In genomic region chr5:178768371-178769260, GRCh38 we compare ENCODE assay signal across 22 cellular contexts.
"Had no signal": no experiment of that assay in that cellular context is flagged by ENCODE, and none has a peak within 500 bp of the region (broad histone marks: within the 10 kb centered on the region; RNA-seq: fewer than 3 reads in every experiment).

No MANE protein-coding gene starts in this region.

- H3K4me3 ChIP-seq: left ventricle myocardium inferior, mucosa of descending colon, pancreas, right atrium auricular region, right lobe of liver, spleen, tibial nerve, vagina had no signal

- H3K36me3 Mint-ChIP-seq: memory B cell; naive thymus-derived CD4-positive, alpha-beta T cell; natural killer cell treated with Interleukin-12 subunit alpha and Interleukin-12 subunit beta and Interleukin-15 and Interleukin-18, amount 100 ng/mL, for 72 hours; stimulated activated effector memory CD8-positive, alpha-beta T cell treated with anti-CD3 and anti-CD28 coated beads, Interleukin-12 subunit alpha, Interleukin-12 subunit beta, amount 100 ng/mL, for 72 hours; type B pancreatic cell had no signal

- H3K27me3 ChIP-seq: pancreas, right atrium auricular region, right lobe of liver, tibial nerve, vagina had no signal

- H3K4me1 ChIP-seq: left ventricle myocardium inferior, pancreas, right atrium auricular region, right lobe of liver, spleen, tibial nerve, vagina had no signal

- H3K27me3 Mint-ChIP-seq: stimulated activated naive CD8-positive, alpha-beta T cell treated with anti-CD3 and anti-CD28 coated beads, Interleukin-15, Interleukin-2, amounts not matched to agents 100 ng/mL and 50 ng/mL, for 24 hours had no signal

- H3K9me3 Mint-ChIP-seq: natural killer cell treated with Interleukin-12 subunit alpha and Interleukin-12 subunit beta and Interleukin-15 and Interleukin-18, amount 100 ng/mL, for 72 hours; stimulated activated effector memory CD8-positive, alpha-beta T cell treated with anti-CD3 and anti-CD28 coated beads, Interleukin-12 subunit alpha, Interleukin-12 subunit beta, amount 100 ng/mL, for 72 hours; stimulated activated naive CD8-positive, alpha-beta T cell treated with anti-CD3 and anti-CD28 coated beads, Interleukin-15, Interleukin-2, amounts not matched to agents 100 ng/mL and 50 ng/mL, for 24 hours had no signal

- H3K36me3 ChIP-seq: left ventricle myocardium inferior, pancreas, right atrium auricular region, right lobe of liver, spleen, tibial nerve, vagina had no signal

- H3K9me3 ChIP-seq: mucosa of descending colon, pancreas, right lobe of liver, vagina had no signal

- H3K4me3 Mint-ChIP-seq: memory B cell; naive thymus-derived CD4-positive, alpha-beta T cell; natural killer cell treated with Interleukin-12 subunit alpha and Interleukin-12 subunit beta and Interleukin-15 and Interleukin-18, amount 100 ng/mL, for 72 hours; stimulated activated effector memory CD8-positive, alpha-beta T cell treated with anti-CD3 and anti-CD28 coated beads, Interleukin-12 subunit alpha, Interleukin-12 subunit beta, amount 100 ng/mL, for 72 hours; stimulated activated naive CD8-positive, alpha-beta T cell treated with anti-CD3 and anti-CD28 coated beads, Interleukin-15, Interleukin-2, amounts not matched to agents 100 ng/mL and 50 ng/mL, for 24 hours; type B pancreatic cell had no signal

- ATAC-seq: mucosa of descending colon; naive thymus-derived CD4-positive, alpha-beta T cell; natural killer cell treated with Interleukin-12 subunit alpha and Interleukin-12 subunit beta and Interleukin-15 and Interleukin-18, amount 100 ng/mL, for 72 hours; pancreas; right lobe of liver; stimulated activated effector memory CD8-positive, alpha-beta T cell treated with anti-CD3 and anti-CD28 coated beads, Interleukin-12 subunit alpha, Interleukin-12 subunit beta, amount 100 ng/mL, for 72 hours had no signal

- H3K27ac ChIP-seq: left ventricle myocardium inferior, pancreas, right atrium auricular region, right lobe of liver, spleen, tibial nerve, vagina had no signal

- H3K27ac Mint-ChIP-seq: memory B cell; naive thymus-derived CD4-positive, alpha-beta T cell; natural killer cell treated with Interleukin-12 subunit alpha and Interleukin-12 subunit beta and Interleukin-15 and Interleukin-18, amount 100 ng/mL, for 72 hours; progenitor cell of endocrine pancreas; stimulated activated effector memory CD8-positive, alpha-beta T cell treated with anti-CD3 and anti-CD28 coated beads, Interleukin-12 subunit alpha, Interleukin-12 subunit beta, amount 100 ng/mL, for 72 hours; stimulated activated naive CD8-positive, alpha-beta T cell treated with anti-CD3 and anti-CD28 coated beads, Interleukin-15, Interleukin-2, amounts not matched to agents 100 ng/mL and 50 ng/mL, for 24 hours; type B pancreatic cell had no signal

- DNase-seq: islet precursor cell; left ventricle myocardium inferior; midbrain; mucosa of descending colon; naive thymus-derived CD4-positive, alpha-beta T cell; nucleus accumbens; small intestine; spleen; stimulated activated CD4-positive, alpha-beta T cell treated with anti-CD3 and anti-CD28 coated beads, Interleukin-4, amount 100 ng/mL, for 24 hours; stimulated activated naive CD4-positive, alpha-beta T cell; substantia nigra had no signal

- H3K4me1 Mint-ChIP-seq: memory B cell; naive thymus-derived CD4-positive, alpha-beta T cell; stimulated activated effector memory CD8-positive, alpha-beta T cell treated with anti-CD3 and anti-CD28 coated beads, Interleukin-12 subunit alpha, Interleukin-12 subunit beta, amount 100 ng/mL, for 72 hours had no signal
